1 cellular context compared by ENCODE assay signal in genomic region chr11:72793452-72794367, GRCh38.
TF ChIP-seq lines count a peak whose summit lies in the region.

Gene STARD10, minus strand, starts transcription at chr11:72794047. Its CDS starts 12,866 bp downstream, at chr11:72781181.

TF ChIP-seq in K562, 482 proteins besides CTCF, POLR2A, EP300 and RAD21 (continued from another document):
- TF ChIP-seq ZHX1 (conservative IDR thresholded peaks at IDR 0.05; ENCODE audit: low read length) (peak; percentile 84; the same call in 1 of the 2 replicates), SAFB (IDR thresholded peaks at IDR 0.05; ENCODE audit: borderline replicate concordance, low read depth, low read length) (peak; percentile 24; the same call in 1 of the 2 replicates), ASH1L (IDR thresholded peaks at IDR 0.05; ENCODE audit: borderline replicate concordance, low read depth, partially characterized antibody) (peak; percentile 43), ZFP1 (CRISPR knock-in tag; IDR thresholded peaks at IDR 0.05) (no peak), BHLHE40 (IDR thresholded peaks at IDR 0.05; ENCODE audit: low read length) (peak; percentile 89), ZNF644 (tag; IDR thresholded peaks at IDR 0.05; ENCODE audit: low read depth) (peak; percentile 63), ZNF766 (CRISPR knock-in tag; conservative IDR thresholded peaks at IDR 0.05) (peak; percentile 85), KLF16 (IDR thresholded peaks at IDR 0.05) (peak; percentile 14), OTX1 (CRISPR knock-in tag; IDR thresholded peaks at IDR 0.05) (no peak), MAFF (IDR thresholded peaks at IDR 0.05; ENCODE audit: low read length) (no peak), MCM3 (IDR thresholded peaks at IDR 0.05) (no peak), ARID2 (IDR thresholded peaks at IDR 0.05) (no peak), NR1H2 (CRISPR knock-in tag; IDR thresholded peaks at IDR 0.05) (no peak), CCAR2 (IDR thresholded peaks at IDR 0.05; ENCODE audit: low read depth, low read length) (no peak), POLR2G (IDR thresholded peaks at IDR 0.05; ENCODE audit: low read depth, low read length) (peak; percentile 79), ZC3H4 (CRISPR knock-in tag; IDR thresholded peaks at IDR 0.05; ENCODE audit: borderline replicate concordance) (no peak), KAT7 (CRISPR knock-in tag; IDR thresholded peaks at IDR 0.05; ENCODE audit: borderline replicate concordance) (no peak; the same call in 1 of the 2 replicates), ETS2 (tag; IDR thresholded peaks at IDR 0.05; ENCODE audit: borderline replicate concordance, poor library complexity, severe bottlenecking) (no peak)
